In the genomic region with DNA sequence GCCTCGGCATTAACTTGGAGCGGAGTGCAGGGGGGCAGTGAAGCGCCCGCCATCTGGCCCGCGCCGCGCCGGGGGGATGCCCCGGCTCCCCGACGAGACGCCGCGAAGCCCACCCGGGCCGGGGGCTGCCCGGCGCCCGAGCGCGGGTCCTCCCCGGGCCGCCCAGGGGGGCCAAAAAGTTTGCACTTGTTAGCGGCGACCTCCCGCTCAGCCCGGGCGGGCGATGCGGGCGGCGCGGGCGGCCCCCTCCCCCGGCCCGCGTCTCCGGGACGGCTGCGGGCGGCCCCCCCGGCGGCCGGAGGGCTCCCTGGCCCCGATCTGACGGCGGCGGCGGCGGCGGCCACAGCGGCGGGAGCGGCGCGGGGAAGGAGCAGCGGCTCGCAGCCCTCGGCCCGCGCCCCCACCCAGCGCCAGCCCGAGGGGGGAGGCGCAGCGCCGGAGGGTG, we compare ENCODE assay signal across 1 cellular context.
TF ChIP-seq lines count a peak whose summit lies in the region.

A gene with protein sequence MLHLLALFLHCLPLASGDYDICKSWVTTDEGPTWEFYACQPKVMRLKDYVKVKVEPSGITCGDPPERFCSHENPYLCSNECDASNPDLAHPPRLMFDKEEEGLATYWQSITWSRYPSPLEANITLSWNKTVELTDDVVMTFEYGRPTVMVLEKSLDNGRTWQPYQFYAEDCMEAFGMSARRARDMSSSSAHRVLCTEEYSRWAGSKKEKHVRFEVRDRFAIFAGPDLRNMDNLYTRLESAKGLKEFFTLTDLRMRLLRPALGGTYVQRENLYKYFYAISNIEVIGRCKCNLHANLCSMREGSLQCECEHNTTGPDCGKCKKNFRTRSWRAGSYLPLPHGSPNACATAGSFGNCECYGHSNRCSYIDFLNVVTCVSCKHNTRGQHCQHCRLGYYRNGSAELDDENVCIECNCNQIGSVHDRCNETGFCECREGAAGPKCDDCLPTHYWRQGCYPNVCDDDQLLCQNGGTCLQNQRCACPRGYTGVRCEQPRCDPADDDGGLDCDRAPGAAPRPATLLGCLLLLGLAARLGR (plus strand): TSS at position 316 of the 445 bp plus-strand sequence. CDS start 4,774 bp downstream, outside the sequence.

TF ChIP-seq in HCT116, 20 proteins besides CTCF, POLR2A, EP300 and RAD21:
- TF ChIP-seq, protein P1, sequence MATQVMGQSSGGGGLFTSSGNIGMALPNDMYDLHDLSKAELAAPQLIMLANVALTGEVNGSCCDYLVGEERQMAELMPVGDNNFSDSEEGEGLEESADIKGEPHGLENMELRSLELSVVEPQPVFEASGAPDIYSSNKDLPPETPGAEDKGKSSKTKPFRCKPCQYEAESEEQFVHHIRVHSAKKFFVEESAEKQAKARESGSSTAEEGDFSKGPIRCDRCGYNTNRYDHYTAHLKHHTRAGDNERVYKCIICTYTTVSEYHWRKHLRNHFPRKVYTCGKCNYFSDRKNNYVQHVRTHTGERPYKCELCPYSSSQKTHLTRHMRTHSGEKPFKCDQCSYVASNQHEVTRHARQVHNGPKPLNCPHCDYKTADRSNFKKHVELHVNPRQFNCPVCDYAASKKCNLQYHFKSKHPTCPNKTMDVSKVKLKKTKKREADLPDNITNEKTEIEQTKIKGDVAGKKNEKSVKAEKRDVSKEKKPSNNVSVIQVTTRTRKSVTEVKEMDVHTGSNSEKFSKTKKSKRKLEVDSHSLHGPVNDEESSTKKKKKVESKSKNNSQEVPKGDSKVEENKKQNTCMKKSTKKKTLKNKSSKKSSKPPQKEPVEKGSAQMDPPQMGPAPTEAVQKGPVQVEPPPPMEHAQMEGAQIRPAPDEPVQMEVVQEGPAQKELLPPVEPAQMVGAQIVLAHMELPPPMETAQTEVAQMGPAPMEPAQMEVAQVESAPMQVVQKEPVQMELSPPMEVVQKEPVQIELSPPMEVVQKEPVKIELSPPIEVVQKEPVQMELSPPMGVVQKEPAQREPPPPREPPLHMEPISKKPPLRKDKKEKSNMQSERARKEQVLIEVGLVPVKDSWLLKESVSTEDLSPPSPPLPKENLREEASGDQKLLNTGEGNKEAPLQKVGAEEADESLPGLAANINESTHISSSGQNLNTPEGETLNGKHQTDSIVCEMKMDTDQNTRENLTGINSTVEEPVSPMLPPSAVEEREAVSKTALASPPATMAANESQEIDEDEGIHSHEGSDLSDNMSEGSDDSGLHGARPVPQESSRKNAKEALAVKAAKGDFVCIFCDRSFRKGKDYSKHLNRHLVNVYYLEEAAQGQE (IDR thresholded peaks at IDR 0.05; ENCODE audit: low read depth) = no peak
- TF ChIP-seq ELF1 (IDR thresholded peaks at IDR 0.05; ENCODE audit: borderline replicate concordance, low read depth) (no peak), YY1 (IDR thresholded peaks at IDR 0.05; ENCODE audit: extremely low read depth, insufficient replicate concordance, low read depth, low read length) (no peak), ZFX (IDR thresholded peaks at IDR 0.05) (no peak)
- TF ChIP-seq, protein P2, sequence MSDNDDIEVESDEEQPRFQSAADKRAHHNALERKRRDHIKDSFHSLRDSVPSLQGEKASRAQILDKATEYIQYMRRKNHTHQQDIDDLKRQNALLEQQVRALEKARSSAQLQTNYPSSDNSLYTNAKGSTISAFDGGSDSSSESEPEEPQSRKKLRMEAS (IDR thresholded peaks at IDR 0.05) = no peak
TF ChIP-seq in HCT116: peak in this region for 0.
